Comparison of ENCODE assay signal across 13 cellular contexts in genomic region chr13:48819889-48820288, GRCh38.
"Had no signal": no experiment of that assay in that cellular context is flagged by ENCODE, and none has a peak within 500 bp of the region (broad histone marks: within the 10 kb centered on the region; RNA-seq: fewer than 3 reads in every experiment).

No MANE protein-coding gene starts in this region.

- H3K4me3 ChIP-seq: dorsolateral prefrontal cortex, esophagus squamous epithelium, left ventricle myocardium inferior, ovary had no signal

- H3K9me3 ChIP-seq: esophagus squamous epithelium, left ventricle myocardium inferior, ovary had no signal

- H3K27ac ChIP-seq: brain microvascular endothelial cell, dorsolateral prefrontal cortex, esophagus squamous epithelium, foreskin keratinocyte, left ventricle myocardium inferior, ovary had no signal

- ATAC-seq: activated CD4-positive, CD25-positive, alpha-beta regulatory T cell treated with anti-CD3 and anti-CD28 coated beads, Interleukin-2, amount 50 U/mL, for 24 hours; activated T-cell treated with anti-CD3 and anti-CD28 coated beads, Interleukin-2, amount 50 U/mL, for 4 hours; foreskin keratinocyte; stimulated activated naive CD8-positive, alpha-beta T cell treated with anti-CD3 and anti-CD28 coated beads, Interleukin-15, Interleukin-2, amounts not matched to agents 100 U/mL and 50 U/mL, for 24 hours had no signal

- H3K27me3 ChIP-seq: brain microvascular endothelial cell, dorsolateral prefrontal cortex, esophagus squamous epithelium, ovary had no signal

- H3K4me1 ChIP-seq: left ventricle myocardium inferior had no signal

- H3K36me3 ChIP-seq: brain microvascular endothelial cell, esophagus squamous epithelium, left ventricle myocardium inferior, ovary had no signal

- DNase-seq: activated CD4-positive, alpha-beta memory T cell treated with anti-CD3 and anti-CD28 coated beads for 36 hours; activated effector memory CD4-positive, alpha-beta T cell treated with anti-CD3 and anti-CD28 coated beads, Interleukin-2, amount 50 U/mL, for 16 hours; activated T-cell treated with anti-CD3 and anti-CD28 coated beads, Interleukin-2, amount 50 U/mL, for 4 hours; brain microvascular endothelial cell; dorsolateral prefrontal cortex; esophagus squamous epithelium; left ventricle myocardium inferior; mesendoderm; ovary; stimulated activated CD4-positive, alpha-beta T cell treated with anti-CD3 and anti-CD28 coated beads, Interleukin-12 subunit alpha, Interleukin-12 subunit beta, amount 100 ng/mL, for 4 hours; stimulated activated naive CD8-positive, alpha-beta T cell treated with anti-CD3 and anti-CD28 coated beads, Interleukin-15, Interleukin-2, amounts not matched to agents 100 U/mL and 50 U/mL, for 24 hours had no signal
